In genomic region chr1:8170059-8170835, GRCh38 we compare ENCODE assay signal across 1 cellular context.
TF ChIP-seq lines count a peak whose summit lies in the region.

No MANE protein-coding gene starts in this region.

TF ChIP-seq in liver, 16 proteins besides CTCF, POLR2A, EP300 and RAD21 (continued from another document):
- TF ChIP-seq JUND (IDR thresholded peaks at IDR 0.05): peak in 1 of 2 donors; percentile 15
- peak; percentile 94 to 97 for TF ChIP-seq RXRA (IDR thresholded peaks at IDR 0.05)
- TF ChIP-seq GABPA (IDR thresholded peaks at IDR 0.05 in 1 of 2, conservative IDR thresholded peaks at IDR 0.05 in 1 of 2): no peak
- no peak for TF ChIP-seq TAF1 (conservative IDR thresholded peaks at IDR 0.05)
